ENCODE assay signal across 9 cellular contexts in genomic region chr2:101427240-101427639, GRCh38. TPM values are rescaled to one million over a fixed set of nuclear protein-coding genes. Genes with fewer than 3 reads are reported as not detected.
"Had no signal": no experiment of that assay in that cellular context is flagged by ENCODE, and none has a peak within 500 bp of the region (broad histone marks: within the 10 kb centered on the region; RNA-seq: fewer than 3 reads in every experiment).

No MANE protein-coding gene starts in this region.

- H3K27ac ChIP-seq: HL-60 had no signal

- H3K36me3 ChIP-seq: HAP-1 had no signal

- DNase-seq: HFFc6, IMR-90 had no signal

- FAIRE-seq: H1, H54, K562 had no signal

- H2AFZ ChIP-seq: GM23338 had no signal

- H3K9me3 ChIP-seq: HAP-1 had no signal

- H3K4me2 ChIP-seq: GM23338 had no signal

- H3K4me1 ChIP-seq: HAP-1 had no signal

- H3K4me3 ChIP-seq: GM23338, HAP-1, K562 had no signal

- ATAC-seq: GM23338, HCT116, K562 had no signal

RNA-seq across cellular contexts. Expression of gene CREG2, which starts 39.9 kb away (rescaled TPM):
- total RNA-seq: HFFc6, IMR-90, K562 had no signal
- polyA plus RNA-seq: K562 had no signal

RNA-seq across cellular contexts. Expression of gene RFX8, which starts 47.7 kb away (rescaled TPM):
- total RNA-seq: K562 had no signal
- polyA plus RNA-seq: K562 had no signal
